Comparison of ENCODE assay signal across 36 cellular contexts in genomic region chr13:103101902-103102301, GRCh38. TPM values are rescaled to one million over a fixed set of nuclear protein-coding genes. Genes with fewer than 3 reads are reported as not detected.
"Had no signal": no experiment of that assay in that cellular context is flagged by ENCODE, and none has a peak within 500 bp of the region (broad histone marks: within the 10 kb centered on the region; RNA-seq: fewer than 3 reads in every experiment).

No MANE protein-coding gene starts in this region.

- H3K4me3 Mint-ChIP-seq: activated CD4-positive, alpha-beta memory T cell treated with anti-CD3 and anti-CD28 coated beads for 36 hours; activated CD4-positive, alpha-beta T cell treated with anti-CD3 and anti-CD28 coated beads, Interleukin-2, amount 10 ng/mL, durations not matched to agents 24 days and 14 days; activated naive CD4-positive, alpha-beta T cell treated with anti-CD3 and anti-CD28 coated beads, Interleukin-2, amount 10 ng/mL, durations not matched to agents 7 days and 5 days; activated naive CD8-positive, alpha-beta T cell treated with anti-CD3 and anti-CD28 coated beads, Interleukin-2, amount 10 ng/mL, durations not matched to agents 7 days and 5 days; activated T-helper 1 cell treated with anti-CD3 and anti-CD28 coated beads, Interleukin-12 subunit alpha, Interleukin-12 subunit beta, Interleukin-2, Interleukin-4 antibody, amounts not matched to agents 30 ng/mL and 10 ng/mL and 1 ng/mL, durations not matched to agents 14 hours and 24 hours and 36 hours; immature natural killer cell; nephron; stimulated activated memory B cell treated with anti-CD40 and anti-IgM and Interleukin-4, amounts not matched to agents 10 μg/mL and 1 μg/mL and 100 μg/mL, for 72 hours; T-helper 17 cell had no signal

- ATAC-seq: gastroesophageal sphincter; lower lobe of right lung; stimulated activated memory B cell treated with anti-CD40 and anti-IgM and Interleukin-4, amounts not matched to agents 10 μg/mL and 1 μg/mL and 100 μg/mL, for 72 hours; T-helper 17 cell; upper lobe of right lung had no signal

- H3K9me3 Mint-ChIP-seq: activated CD4-positive, alpha-beta memory T cell treated with anti-CD3 and anti-CD28 coated beads for 36 hours; activated CD4-positive, alpha-beta T cell treated with anti-CD3 and anti-CD28 coated beads, Interleukin-2, amount 10 ng/mL, durations not matched to agents 24 days and 14 days; activated naive CD4-positive, alpha-beta T cell treated with anti-CD3 and anti-CD28 coated beads, Interleukin-2, amount 10 ng/mL, durations not matched to agents 7 days and 5 days; activated naive CD8-positive, alpha-beta T cell treated with anti-CD3 and anti-CD28 coated beads, Interleukin-2, amount 10 ng/mL, durations not matched to agents 7 days and 5 days; activated T-helper 1 cell treated with anti-CD3 and anti-CD28 coated beads, Interleukin-12 subunit alpha, Interleukin-12 subunit beta, Interleukin-2, Interleukin-4 antibody, amounts not matched to agents 30 ng/mL and 10 ng/mL and 1 ng/mL, durations not matched to agents 14 hours and 24 hours and 36 hours; stimulated activated memory B cell treated with anti-CD40 and anti-IgM and Interleukin-4, amounts not matched to agents 10 μg/mL and 1 μg/mL and 100 μg/mL, for 72 hours had no signal

- H3K36me3 ChIP-seq: gastroesophageal sphincter, lower lobe of right lung, sigmoid colon, stomach, thyroid gland, upper lobe of right lung, WERI-Rb-1 had no signal

- DNase-seq: activated CD4-positive, alpha-beta memory T cell treated with anti-CD3 and anti-CD28 coated beads for 36 hours; activated CD4-positive, alpha-beta T cell treated with anti-CD3 and anti-CD28 coated beads, Interleukin-2, amount 10 ng/mL, durations not matched to agents 24 days and 14 days; activated CD4-positive, CD25-positive, alpha-beta regulatory T cell treated with anti-CD3 and anti-CD28 coated beads, Interleukin-2, amount 50 U/mL, for 72 hours; activated CD8-positive, alpha-beta memory T cell treated with anti-CD3 and anti-CD28 coated beads, Interleukin-2, amount 50 U/mL, for 4 hours; activated effector memory CD4-positive, alpha-beta T cell treated with anti-CD3 and anti-CD28 coated beads, Interleukin-2, amount 50 U/mL, for 16 hours; activated naive CD4-positive, alpha-beta T cell treated with anti-CD3 and anti-CD28 coated beads, Interleukin-2, amount 10 ng/mL, durations not matched to agents 7 days and 5 days; activated naive CD8-positive, alpha-beta T cell treated with anti-CD3 and anti-CD28 coated beads, Interleukin-2, amount 10 ng/mL, durations not matched to agents 7 days and 5 days; activated T-cell treated with anti-CD3 and anti-CD28 coated beads, Interleukin-2, amount 50 U/mL, for 1 hour; effector memory CD4-positive, alpha-beta T cell; erythroblast; hypothalamus; immature natural killer cell; lower lobe of right lung; posterior cingulate gyrus; sigmoid colon; small intestine; stimulated activated CD4-positive, alpha-beta T cell treated with anti-CD3 and anti-CD28 coated beads, Interleukin-4, amount 100 ng/mL, for 4 hours; stimulated activated CD8-positive, alpha-beta memory T cell treated with anti-CD3 and anti-CD28 coated beads, Interleukin-4, amount 100 ng/mL, for 48 hours; stomach; T-helper 17 cell; T1000; thyroid gland; upper lobe of right lung; WERI-Rb-1 had no signal

- H3K36me3 Mint-ChIP-seq: activated CD4-positive, alpha-beta memory T cell treated with anti-CD3 and anti-CD28 coated beads for 36 hours; activated naive CD4-positive, alpha-beta T cell treated with anti-CD3 and anti-CD28 coated beads, Interleukin-2, amount 10 ng/mL, durations not matched to agents 7 days and 5 days; activated naive CD8-positive, alpha-beta T cell treated with anti-CD3 and anti-CD28 coated beads, Interleukin-2, amount 10 ng/mL, durations not matched to agents 7 days and 5 days; immature natural killer cell; stimulated activated memory B cell treated with anti-CD40 and anti-IgM and Interleukin-4, amounts not matched to agents 10 μg/mL and 1 μg/mL and 100 μg/mL, for 72 hours had no signal

- H3K4me3 ChIP-seq: coronary artery, dorsolateral prefrontal cortex, gastroesophageal sphincter, lower lobe of right lung, sigmoid colon, stomach, thyroid gland, upper lobe of right lung had no signal

- H3K27me3 ChIP-seq: dorsolateral prefrontal cortex, gastroesophageal sphincter, sigmoid colon, stomach, thyroid gland, upper lobe of right lung had no signal

- H3K27ac ChIP-seq: coronary artery, dorsolateral prefrontal cortex, gastroesophageal sphincter, lower lobe of right lung, sigmoid colon, stomach, thyroid gland, upper lobe of right lung, WERI-Rb-1 had no signal

- H3K27ac Mint-ChIP-seq: activated CD4-positive, alpha-beta memory T cell treated with anti-CD3 and anti-CD28 coated beads for 36 hours; activated CD4-positive, alpha-beta T cell treated with anti-CD3 and anti-CD28 coated beads, Interleukin-2, amount 10 ng/mL, durations not matched to agents 24 days and 14 days; activated naive CD4-positive, alpha-beta T cell treated with anti-CD3 and anti-CD28 coated beads, Interleukin-2, amount 10 ng/mL, durations not matched to agents 7 days and 5 days; activated naive CD8-positive, alpha-beta T cell treated with anti-CD3 and anti-CD28 coated beads, Interleukin-2, amount 10 ng/mL, durations not matched to agents 7 days and 5 days; activated T-helper 1 cell treated with anti-CD3 and anti-CD28 coated beads, Interleukin-12 subunit alpha, Interleukin-12 subunit beta, Interleukin-2, Interleukin-4 antibody, amounts not matched to agents 30 ng/mL and 10 ng/mL and 1 ng/mL, durations not matched to agents 14 hours and 24 hours and 36 hours; immature natural killer cell; stimulated activated memory B cell treated with anti-CD40 and anti-IgM and Interleukin-4, amounts not matched to agents 10 μg/mL and 1 μg/mL and 100 μg/mL, for 72 hours; T-helper 17 cell had no signal

- H3K9me3 ChIP-seq: gastroesophageal sphincter, lower lobe of right lung, sigmoid colon, stomach, thyroid gland, upper lobe of right lung had no signal

- H3K4me1 Mint-ChIP-seq: activated CD4-positive, alpha-beta T cell treated with anti-CD3 and anti-CD28 coated beads, Interleukin-2, amount 10 ng/mL, durations not matched to agents 24 days and 14 days; activated naive CD4-positive, alpha-beta T cell treated with anti-CD3 and anti-CD28 coated beads, Interleukin-2, amount 10 ng/mL, durations not matched to agents 7 days and 5 days; activated naive CD8-positive, alpha-beta T cell treated with anti-CD3 and anti-CD28 coated beads, Interleukin-2, amount 10 ng/mL, durations not matched to agents 7 days and 5 days; immature natural killer cell; nephron; stimulated activated memory B cell treated with anti-CD40 and anti-IgM and Interleukin-4, amounts not matched to agents 10 μg/mL and 1 μg/mL and 100 μg/mL, for 72 hours; T-helper 17 cell had no signal

- H3K4me1 ChIP-seq: gastroesophageal sphincter, lower lobe of right lung, sigmoid colon, stomach, thyroid gland, upper lobe of right lung had no signal

- H3K27me3 Mint-ChIP-seq: activated CD4-positive, alpha-beta memory T cell treated with anti-CD3 and anti-CD28 coated beads for 36 hours; activated CD4-positive, alpha-beta T cell treated with anti-CD3 and anti-CD28 coated beads, Interleukin-2, amount 10 ng/mL, durations not matched to agents 24 days and 14 days; activated naive CD4-positive, alpha-beta T cell treated with anti-CD3 and anti-CD28 coated beads, Interleukin-2, amount 10 ng/mL, durations not matched to agents 7 days and 5 days; activated naive CD8-positive, alpha-beta T cell treated with anti-CD3 and anti-CD28 coated beads, Interleukin-2, amount 10 ng/mL, durations not matched to agents 7 days and 5 days; stimulated activated memory B cell treated with anti-CD40 and anti-IgM and Interleukin-4, amounts not matched to agents 10 μg/mL and 1 μg/mL and 100 μg/mL, for 72 hours had no signal

RNA-seq across cellular contexts. Expression of gene SLC10A2, which starts 35.7 kb away (rescaled TPM):
- total RNA-seq: activated CD4-positive, alpha-beta memory T cell treated with anti-CD3 and anti-CD28 coated beads for 36 hours; activated CD4-positive, alpha-beta T cell treated with anti-CD3 and anti-CD28 coated beads, Interleukin-2, amount 10 ng/mL, durations not matched to agents 24 days and 14 days; activated CD8-positive, alpha-beta memory T cell treated with anti-CD3 and anti-CD28 coated beads for 36 hours; activated naive CD8-positive, alpha-beta T cell treated with anti-CD3 and anti-CD28 coated beads, Interleukin-2, amount 10 ng/mL, durations not matched to agents 7 days and 5 days; activated T-helper 1 cell treated with anti-CD3 and anti-CD28 coated beads, Interleukin-12 subunit alpha, Interleukin-12 subunit beta, Interleukin-2, Interleukin-4 antibody, amounts not matched to agents 30 ng/mL and 10 ng/mL and 1 ng/mL, durations not matched to agents 14 hours and 24 hours and 36 hours; bronchial epithelial cell; cerebellum; dorsolateral prefrontal cortex; kidney epithelial cell; lower lobe of right lung; osteoblast; renal cortical epithelial cell; sigmoid colon; stomach; T-helper 17 cell; thyroid gland; upper lobe of right lung had no signal
